25 cellular contexts compared by ENCODE assay signal in the genomic region with DNA sequence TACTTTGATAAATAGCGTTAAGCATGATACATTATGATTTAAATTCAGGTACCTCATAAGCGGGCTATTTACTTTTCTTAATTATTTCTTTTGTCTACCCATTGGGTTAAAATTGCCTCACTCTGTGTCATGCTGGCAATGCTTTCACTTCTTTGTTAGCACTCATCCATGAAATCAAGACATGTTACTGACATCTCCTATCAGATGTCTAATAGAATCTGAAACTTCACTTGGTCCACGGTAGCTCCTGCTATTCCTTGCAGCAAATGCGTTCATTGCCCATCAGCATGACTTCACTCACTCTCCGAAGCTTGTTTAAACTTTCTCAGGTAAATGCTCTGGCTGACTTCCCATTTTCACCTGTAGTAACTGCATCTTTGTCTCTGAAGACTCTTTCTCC.
"Had no signal": no experiment of that assay in that cellular context is flagged by ENCODE, and none has a peak within 500 bp of the region (broad histone marks: within the 10 kb centered on the region; RNA-seq: fewer than 3 reads in every experiment).

No MANE protein-coding gene starts in this region.

- H3K27ac ChIP-seq: PC-9 had no signal

- H3K4me3 Mint-ChIP-seq: activated CD4-positive, alpha-beta T cell treated with anti-CD3 and anti-CD28 coated beads, Interleukin-2, amount 10 ng/mL, durations not matched to agents 24 days and 14 days; activated CD8-positive, alpha-beta memory T cell treated with anti-CD3 and anti-CD28 coated beads, Interleukin-2, amount 10 ng/mL, durations not matched to agents 7 days and 5 days; activated naive CD8-positive, alpha-beta T cell treated with anti-CD3 and anti-CD28 coated beads, Interleukin-2, amount 50 U/mL, for 24 hours; activated T-cell treated with anti-CD3 and anti-CD28 coated beads, Interleukin-2, amount 50 U/mL, for 24 hours; activated T-helper 1 cell treated with anti-CD3 and anti-CD28 coated beads, Interleukin-12 subunit alpha, Interleukin-12 subunit beta, Interleukin-2, Interleukin-4 antibody, amounts not matched to agents 30 ng/mL and 10 ng/mL and 1 ng/mL, durations not matched to agents 14 hours and 24 hours and 36 hours; brain; T-helper 1 cell treated with Interleukin-12 subunit alpha and Interleukin-12 subunit beta and Interleukin-4 antibody, amounts not matched to agents 30 μg/mL and 1 μg/mL, for 36 hours had no signal

- DNase-seq: activated CD4-positive, alpha-beta T cell treated with anti-CD3 and anti-CD28 coated beads for 1 hour; activated CD4-positive, alpha-beta T cell treated with anti-CD3 and anti-CD28 coated beads, Interleukin-2, amount 10 ng/mL, durations not matched to agents 24 days and 14 days; activated CD4-positive, alpha-beta T cell treated with anti-CD3 and anti-CD28 coated beads, Interleukin-2, amount 50 U/mL, for 48 hours; activated CD8-positive, alpha-beta memory T cell treated with anti-CD3 and anti-CD28 coated beads, Interleukin-2, amount 10 ng/mL, durations not matched to agents 7 days and 5 days; activated effector memory CD4-positive, alpha-beta T cell treated with anti-CD3 and anti-CD28 coated beads, Interleukin-2, amount 50 U/mL, for 16 hours; activated naive CD4-positive, alpha-beta T cell treated with Interleukin-2 at 50 U/mL for 16 hours; activated naive CD8-positive, alpha-beta T cell treated with anti-CD3 and anti-CD28 coated beads, Interleukin-2, amount 50 U/mL, for 24 hours; activated T-cell treated with anti-CD3 and anti-CD28 coated beads, Interleukin-2, amount 50 U/mL, for 24 hours; amniotic stem cell; Karpas-422; MM.1S; NCI-H1105; NCI-H1436; NCI-H187 treated with DMSO at 0.1 percent for 48 hours; NCI-H2171; NCI-H2227 treated with DMSO at 0.1 percent for 48 hours; NCI-H526; NCI-H82; PC-9; SHP77 treated with DMSO at 0.1 percent for 48 hours had no signal

- H3K9me3 Mint-ChIP-seq: activated CD4-positive, alpha-beta T cell treated with anti-CD3 and anti-CD28 coated beads, Interleukin-2, amount 10 ng/mL, durations not matched to agents 24 days and 14 days; activated naive CD8-positive, alpha-beta T cell treated with anti-CD3 and anti-CD28 coated beads, Interleukin-2, amount 50 U/mL, for 24 hours; activated T-helper 1 cell treated with anti-CD3 and anti-CD28 coated beads, Interleukin-12 subunit alpha, Interleukin-12 subunit beta, Interleukin-2, Interleukin-4 antibody, amounts not matched to agents 30 ng/mL and 10 ng/mL and 1 ng/mL, durations not matched to agents 14 hours and 24 hours and 36 hours; T-helper 1 cell treated with Interleukin-12 subunit alpha and Interleukin-12 subunit beta and Interleukin-4 antibody, amounts not matched to agents 30 μg/mL and 1 μg/mL, for 36 hours had no signal

- H3K4me2 ChIP-seq: PC-9 had no signal

- H3K4me3 ChIP-seq: K562, PC-9 had no signal

- H3K27me3 Mint-ChIP-seq: activated CD4-positive, alpha-beta T cell treated with anti-CD3 and anti-CD28 coated beads, Interleukin-2, amount 10 ng/mL, durations not matched to agents 24 days and 14 days; activated CD8-positive, alpha-beta memory T cell treated with anti-CD3 and anti-CD28 coated beads, Interleukin-2, amount 10 ng/mL, durations not matched to agents 7 days and 5 days; activated naive CD8-positive, alpha-beta T cell treated with anti-CD3 and anti-CD28 coated beads, Interleukin-2, amount 50 U/mL, for 24 hours; activated T-cell treated with anti-CD3 and anti-CD28 coated beads, Interleukin-2, amount 50 U/mL, for 24 hours; brain had no signal

- H3K4me1 Mint-ChIP-seq: activated CD4-positive, alpha-beta T cell treated with anti-CD3 and anti-CD28 coated beads, Interleukin-2, amount 10 ng/mL, durations not matched to agents 24 days and 14 days; activated CD8-positive, alpha-beta memory T cell treated with anti-CD3 and anti-CD28 coated beads, Interleukin-2, amount 10 ng/mL, durations not matched to agents 7 days and 5 days; activated naive CD8-positive, alpha-beta T cell treated with anti-CD3 and anti-CD28 coated beads, Interleukin-2, amount 50 U/mL, for 24 hours had no signal

- H3K27ac Mint-ChIP-seq: activated CD4-positive, alpha-beta T cell treated with anti-CD3 and anti-CD28 coated beads, Interleukin-2, amount 10 ng/mL, durations not matched to agents 24 days and 14 days; activated CD8-positive, alpha-beta memory T cell treated with anti-CD3 and anti-CD28 coated beads, Interleukin-2, amount 10 ng/mL, durations not matched to agents 7 days and 5 days; activated naive CD4-positive, alpha-beta T cell treated with anti-CD3 and anti-CD28 coated beads, Interleukin-2, amount 50 U/mL, for 72 hours; activated naive CD8-positive, alpha-beta T cell treated with anti-CD3 and anti-CD28 coated beads, Interleukin-2, amount 50 U/mL, for 24 hours; activated T-cell treated with anti-CD3 and anti-CD28 coated beads, Interleukin-2, amount 50 U/mL, for 24 hours; activated T-helper 1 cell treated with anti-CD3 and anti-CD28 coated beads, Interleukin-12 subunit alpha, Interleukin-12 subunit beta, Interleukin-2, Interleukin-4 antibody, amounts not matched to agents 30 ng/mL and 10 ng/mL and 1 ng/mL, durations not matched to agents 14 hours and 24 hours and 36 hours; brain; T-helper 1 cell treated with Interleukin-12 subunit alpha and Interleukin-12 subunit beta and Interleukin-4 antibody, amounts not matched to agents 30 μg/mL and 1 μg/mL, for 36 hours had no signal

- H3K36me3 Mint-ChIP-seq: activated CD8-positive, alpha-beta memory T cell treated with anti-CD3 and anti-CD28 coated beads, Interleukin-2, amount 10 ng/mL, durations not matched to agents 7 days and 5 days; activated naive CD4-positive, alpha-beta T cell treated with anti-CD3 and anti-CD28 coated beads, Interleukin-2, amount 50 U/mL, for 72 hours; brain had no signal
